In genomic region chr6:89184344-89184743, GRCh38 we compare ENCODE assay signal across 31 cellular contexts. TPM values are rescaled to one million over a fixed set of nuclear protein-coding genes. Genes with fewer than 3 reads are reported as not detected.
"Had no signal": no experiment of that assay in that cellular context is flagged by ENCODE, and none has a peak within 500 bp of the region (broad histone marks: within the 10 kb centered on the region; RNA-seq: fewer than 3 reads in every experiment).

No MANE protein-coding gene starts in this region.

- H3K4me1 Mint-ChIP-seq: naive thymus-derived CD8-positive, alpha-beta T cell; stimulated activated effector memory CD8-positive, alpha-beta T cell treated with anti-CD3 and anti-CD28 coated beads, Interleukin-12 subunit alpha, Interleukin-12 subunit beta, amount 100 ng/mL, for 72 hours had no signal

- H3K4me1 ChIP-seq: gastroesophageal sphincter, lower lobe of right lung, prostate gland, right atrium auricular region, sigmoid colon, stomach, thyroid gland, vagina had no signal

- H3K9me3 Mint-ChIP-seq: effector memory CD8-positive, alpha-beta T cell; stimulated activated effector memory CD8-positive, alpha-beta T cell treated with anti-CD3 and anti-CD28 coated beads, Interleukin-12 subunit alpha, Interleukin-12 subunit beta, amount 100 ng/mL, for 72 hours had no signal

- H3K27ac ChIP-seq: coronary artery, esophagus squamous epithelium, gastroesophageal sphincter, heart right ventricle, lower lobe of right lung, prostate gland, right atrium auricular region, sigmoid colon, stomach, thyroid gland, vagina had no signal

- H3K9me3 ChIP-seq: esophagus squamous epithelium, gastroesophageal sphincter, heart right ventricle, lower lobe of right lung, prostate gland, right atrium auricular region, sigmoid colon, stomach, thyroid gland, vagina had no signal

- ATAC-seq: effector memory CD8-positive, alpha-beta T cell; gastroesophageal sphincter; heart right ventricle; left cardiac atrium; left ventricle myocardium superior; lower lobe of right lung; naive thymus-derived CD8-positive, alpha-beta T cell; stimulated activated effector memory CD8-positive, alpha-beta T cell treated with anti-CD3 and anti-CD28 coated beads, Interleukin-12 subunit alpha, Interleukin-12 subunit beta, amount 100 ng/mL, for 72 hours had no signal

- H3K36me3 Mint-ChIP-seq: naive thymus-derived CD8-positive, alpha-beta T cell; stimulated activated effector memory CD8-positive, alpha-beta T cell treated with anti-CD3 and anti-CD28 coated beads, Interleukin-12 subunit alpha, Interleukin-12 subunit beta, amount 100 ng/mL, for 72 hours had no signal

- H3K4me3 ChIP-seq: coronary artery, esophagus squamous epithelium, gastroesophageal sphincter, heart right ventricle, lower lobe of right lung, prostate gland, right atrium auricular region, sigmoid colon, stomach, thyroid gland, vagina had no signal

- H3K27ac Mint-ChIP-seq: effector memory CD8-positive, alpha-beta T cell; naive thymus-derived CD8-positive, alpha-beta T cell; stimulated activated effector memory CD8-positive, alpha-beta T cell treated with anti-CD3 and anti-CD28 coated beads, Interleukin-12 subunit alpha, Interleukin-12 subunit beta, amount 100 ng/mL, for 72 hours had no signal

- H3K27me3 ChIP-seq: esophagus squamous epithelium, gastroesophageal sphincter, heart right ventricle, right atrium auricular region, sigmoid colon, stomach, thyroid gland, vagina had no signal

- H3K4me3 Mint-ChIP-seq: effector memory CD8-positive, alpha-beta T cell; naive thymus-derived CD8-positive, alpha-beta T cell; stimulated activated effector memory CD8-positive, alpha-beta T cell treated with anti-CD3 and anti-CD28 coated beads, Interleukin-12 subunit alpha, Interleukin-12 subunit beta, amount 100 ng/mL, for 72 hours had no signal

- DNase-seq: dermis blood vessel endothelial cell; effector memory CD8-positive, alpha-beta T cell; erythroblast; esophagus squamous epithelium; foreskin fibroblast; heart right ventricle; hippocampal formation; left cardiac atrium; left ventricle myocardium superior; lower lobe of right lung; naive thymus-derived CD8-positive, alpha-beta T cell; sigmoid colon; stimulated activated CD4-positive, alpha-beta T cell treated with anti-CD3 and anti-CD28 coated beads, Interleukin-2, amount 100 ng/mL, for 24 hours; stimulated activated CD4-positive, alpha-beta T cell treated with anti-CD3 and anti-CD28 coated beads, Interleukin-4, amount 100 ng/mL, for 24 hours; stimulated activated naive CD4-positive, alpha-beta T cell treated with Interleukin-2 at 50 U/mL for 16 hours; stomach; thyroid gland; trophoblast cell had no signal

- H3K36me3 ChIP-seq: esophagus squamous epithelium, gastroesophageal sphincter, heart right ventricle, lower lobe of right lung, prostate gland, right atrium auricular region, sigmoid colon, stomach, thyroid gland, vagina had no signal

RNA-seq across cellular contexts. Expression of gene GABRR1, which starts 32.8 kb away (rescaled TPM):
- total RNA-seq: dermis blood vessel endothelial cell; heart right ventricle; kidney epithelial cell; left cardiac atrium; left ventricle myocardium superior; lower lobe of right lung; mesenteric fat pad; myocyte; naive thymus-derived CD8-positive, alpha-beta T cell; osteoblast; sigmoid colon; subcutaneous adipose tissue; temporal lobe; thyroid gland; ureter; vagina had no signal
